In genomic region chr6:79775222-79775621, GRCh38 we compare ENCODE assay signal across 2 cellular contexts.
A peak's percentile ranks its signal among the peaks of the same experiment; 100 is the strongest.
TF ChIP-seq lines count a peak whose summit lies in the region.

No MANE protein-coding gene starts in this region.

TF ChIP-seq in HepG2, 621 proteins besides CTCF, POLR2A, EP300 and RAD21:
- TF ChIP-seq RBM22 (optimal IDR thresholded peaks at IDR 0.05; ENCODE audit: low read length) (no peak), RAD51 (IDR thresholded peaks at IDR 0.05; ENCODE audit: borderline replicate concordance) (peak; percentile 79; the same call in 1 of the 2 replicates)

TF ChIP-seq in K562, 482 proteins besides CTCF, POLR2A, EP300 and RAD21:
- TF ChIP-seq RAD51 (IDR thresholded peaks at IDR 0.05; ENCODE audit: borderline replicate concordance, low read depth) (peak; percentile 88), TFE3 (CRISPR knock-in tag; IDR thresholded peaks at IDR 0.05) (peak; percentile 92), CBFA2T2 (conservative IDR thresholded peaks at IDR 0.05) (peak; percentile 49), NFATC3 (IDR thresholded peaks at IDR 0.05) (no peak), TOE1 (IDR thresholded peaks at IDR 0.05; ENCODE audit: borderline replicate concordance) (peak; percentile 73), TOE1 (CRISPR knock-in tag; IDR thresholded peaks at IDR 0.05; ENCODE audit: borderline replicate concordance, low read depth) (no peak), GTF2E2 (tag; IDR thresholded peaks at IDR 0.05) (no peak)
